In the genomic region with DNA sequence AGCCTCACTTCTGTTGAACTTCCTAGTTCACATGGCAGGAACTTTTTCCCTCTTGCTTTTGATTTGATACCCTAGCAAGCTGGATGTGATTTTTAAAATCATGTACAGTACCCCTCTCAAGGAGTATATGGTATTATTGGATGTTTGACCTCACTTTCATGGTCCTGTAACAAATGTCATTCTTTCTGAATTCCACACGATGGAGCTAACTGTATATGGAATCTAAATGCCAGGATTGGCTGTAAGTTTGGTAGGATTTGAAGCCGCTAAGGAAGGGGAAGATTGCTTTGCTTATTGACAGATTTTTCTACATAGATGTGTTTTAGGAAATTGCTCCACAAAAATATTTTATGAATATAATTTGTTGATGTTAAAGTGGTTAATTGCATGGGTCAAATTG, we compare ENCODE assay signal across 8 cellular contexts. TPM values are rescaled to one million over a fixed set of nuclear protein-coding genes. Genes with fewer than 3 reads are reported as not detected.
DNase-seq lines count a peak whose midpoint lies in the region; ATAC-seq and TF ChIP-seq lines count a peak whose summit lies in the region.

No MANE protein-coding gene starts in this region.

- in situ Hi-C loops in transverse colon (cut with MboI; ENCODE audit: low pct_ligation_motif_present in 1 of 4, low pct_unique_long_range_greater_than_20kb in 1 of 4, low sequenced_read_pairs in 3 of 4): loop anchor here in 2 of 4 donors (10.0 to 25.0 kb wide), 2 partner anchors 511 to 739 kb away; no protein-coding TSS in a partner anchor

- CTCF ChIA-PET in HEK293 (lab: Yijun Ruan, JAX): interaction anchor here (0.6 to 2.9 kb wide), 22 partner anchors 11 to 928 kb away, joined by 3 to 14 read pairs (median 3); no protein-coding TSS in a partner anchor

- no peak overlapping the region for H3K4me3 Mint-ChIP-seq in immature natural killer cell

- H3K27ac ChIP-seq in HEK293 (ENCODE audit: extremely low read depth, low read depth, low read length) (no peak overlapping the region), transverse colon (no peak overlapping the region)

- ATAC-seq in left ventricle myocardium superior (peak; percentile 41), HG03565 (IDR thresholded peaks at IDR 0.05; ENCODE audit: unreplicated experiment) (no peak), GM21526 (IDR thresholded peaks at IDR 0.05; ENCODE audit: low FRiP score, unreplicated experiment) (no peak)

- H3K27me3 Mint-ChIP-seq in immature natural killer cell (ENCODE audit: low read depth in 3 of 3): peaks cover 0 to 2% (median 0%) of the 10 kb centered on the region in 3 donors

- 14 to 23% methylated on average over 2 of the region's 2 CpGs for WGBS in transverse colon (ENCODE audit: low coverage in 1 of 2), 2 donors

- POLR2A ChIA-PET in HEK293 (lab: Yijun Ruan, JAX): no interaction called here

- H3K9me3 Mint-ChIP-seq in immature natural killer cell: no peaks in the 10 kb centered on the region

- peaks cover 10 to 15% (median 10%) of the 10 kb centered on the region in 3 donors for H3K36me3 Mint-ChIP-seq in immature natural killer cell

- no peak for TF ChIP-seq POLR2A in transverse colon (IDR thresholded peaks at IDR 0.05)

- no peaks in the 10 kb centered on the region for H3K27me3 ChIP-seq in transverse colon

- no peaks in the 10 kb centered on the region for H3K4me1 Mint-ChIP-seq in immature natural killer cell

- TF ChIP-seq CTCF in HEK293 (tag by site-specific recombination; IDR thresholded peaks at IDR 0.05) (peak; percentile 58; the same call in 1 of the 2 replicates), transverse colon (IDR thresholded peaks at IDR 0.05) (peak; percentile 36 to 55 (median 45))

- H3K4me1 ChIP-seq in HEK293 (ENCODE audit: control insufficient read depth, insufficient read depth, low read length) (no peaks in the 10 kb centered on the region), transverse colon (peaks cover 0 to 19% (median 3%) of the 10 kb centered on the region in 4 donors)

- H3K27ac Mint-ChIP-seq in immature natural killer cell: no peak overlapping the region

- intact Hi-C loops in left ventricle myocardium superior (cut with micrococcal nuclease) (loop anchor here (5.0 kb wide), 1 partner anchor 504 kb away; no protein-coding TSS in a partner anchor), transverse colon (cut with DNase I; ENCODE audit: low total_unique reads) (no loop called here)

- H3K36me3 ChIP-seq in HEK293 (ENCODE audit: control insufficient read depth in 2 of 2, insufficient read depth in 1 of 2, low read length in 2 of 2) (peaks cover 6 to 15% of the 10 kb centered on the region in 2 experiments; a peak in 2 of 3 replicates), transverse colon (no peaks in the 10 kb centered on the region)

- H3K4me3 ChIP-seq in HEK293 (ENCODE audit: low read depth, low read length) (no peak overlapping the region), transverse colon (no peak overlapping the region)

- H3K9me3 ChIP-seq in HEK293 (ENCODE audit: control insufficient read depth, insufficient read depth, low read depth, low read length) (no peaks in the 10 kb centered on the region), transverse colon (no peaks in the 10 kb centered on the region)

- DNase-seq in AML-193 (lab: John Stamatoyannopoulos, UW) (peak; percentile 7 to 15), SW480 (ENCODE audit: low spot score) (peak; percentile 59), left ventricle myocardium superior (no peak), transverse colon (no peak), immature natural killer cell (no peak)

- no peak for TF ChIP-seq EP300 in transverse colon (IDR thresholded peaks at IDR 0.05; ENCODE audit: low read depth)

TF ChIP-seq in HEK293, 187 proteins besides CTCF, POLR2A, EP300 and RAD21:
- TF ChIP-seq ZNF174 (tag by site-specific recombination; IDR thresholded peaks at IDR 0.05) (no peak), ZNF600 (tag by site-specific recombination; IDR thresholded peaks at IDR 0.05) (no peak), ZNF155 (tag by site-specific recombination; IDR thresholded peaks at IDR 0.05) (no peak), ZNF654 (tag by site-specific recombination; IDR thresholded peaks at IDR 0.05; ENCODE audit: low read depth) (peak; percentile 87), ZIC2 (tag by site-specific recombination; IDR thresholded peaks at IDR 0.05) (no peak), GLI2 (tag by site-specific recombination; IDR thresholded peaks at IDR 0.05; ENCODE audit: borderline replicate concordance, low read depth) (no peak), ZNF548 (tag by site-specific recombination; IDR thresholded peaks at IDR 0.05) (no peak)

RNA-seq across cellular contexts. Expression of gene MAIP1, which starts 18.3 kb away (rescaled TPM):
- total RNA-seq in left ventricle myocardium superior (29.2 TPM), transverse colon (100 to 1,000 TPM in 1 of 4 donors, 10 to 100 TPM in 3; 19.1 to 104 (median 33.2) TPM)
- polyA plus RNA-seq in immature natural killer cell: 10 to 100 TPM in 2 of 3 donors, 1 to 10 TPM in 1; 9.1 to 20.5 (median 12.6) TPM

RNA-seq across cellular contexts. Expression of gene TYW5, which starts 18.4 kb away (rescaled TPM):
- 2.5 TPM for total RNA-seq in left ventricle myocardium superior
- 10 to 100 TPM in 2 of 4 donors, 1 to 10 TPM in 2; 4.9 to 27.1 (median 11.4) TPM for total RNA-seq in transverse colon
- polyA plus RNA-seq in immature natural killer cell: 1 to 10 TPM; 1.3 to 4.3 (median 2.5) TPM

Comparison
In these comparisons a context has a peak if more than half of its experiments do, and no peak if none do; other contexts are left out.
1. DNase-seq: peak in AML-193 (2 of 2) and SW480 (single experiment); none in left ventricle myocardium superior (single experiment), transverse colon (single experiment) and immature natural killer cell (0 of 3).